Comparison of ENCODE assay signal across 7 cellular contexts in genomic region chr17:67197023-67197422, GRCh38. TPM values are rescaled to one million over a fixed set of nuclear protein-coding genes. Genes with fewer than 3 reads are reported as not detected.
DNase-seq lines count a peak whose midpoint lies in the region; ATAC-seq and TF ChIP-seq lines count a peak whose summit lies in the region.
"Not testable (repeated sequence)": the region's sequence is repeated elsewhere in the genome, so short reads cannot be mapped to it uniquely, and the experiment has no call there.

No MANE protein-coding gene starts in this region.

- H3K4me2 ChIP-seq in DND-41 (ENCODE audit: insufficient read depth, low read length): not testable (repeated sequence)

- not testable (repeated sequence) for H3K4me1 ChIP-seq in DND-41 (ENCODE audit: insufficient read depth, low read length)

- H3K36me3 Mint-ChIP-seq in effector memory CD8-positive, alpha-beta T cell (ENCODE audit: insufficient read depth): peaks cover 66% of the 10 kb centered on the region

- not testable (repeated sequence) for H2AFZ ChIP-seq in DND-41 (ENCODE audit: low read depth, low read length)

- peak overlapping the region; percentile 71 to 75 for H3K27ac Mint-ChIP-seq in effector memory CD8-positive, alpha-beta T cell

- TF ChIP-seq CTCF in DND-41 (IDR thresholded peaks at IDR 0.05; ENCODE audit: borderline replicate concordance, extremely low read depth, low read length, poor library complexity, severe bottlenecking): not testable (repeated sequence)

- not testable (repeated sequence) for H3K9me3 Mint-ChIP-seq in effector memory CD8-positive, alpha-beta T cell

- not testable (repeated sequence) for DNase-seq in DND-41; effector memory CD8-positive, alpha-beta T cell
- peak; percentile 7 for DNase-seq in M059J (ENCODE audit: low read depth)
- DNase-seq in activated T-cell treated with anti-CD3 and anti-CD28 coated beads for 24 hours (ENCODE audit: low read depth): peak; percentile 21
- DNase-seq in activated naive CD4-positive, alpha-beta T cell treated with anti-CD3 and anti-CD28 coated beads, Interleukin-2, amount 50 U/mL, for 16 hours: peak; percentile 16
- peak; percentile 14 to 19 for DNase-seq in stimulated activated CD4-positive, alpha-beta T cell treated with anti-CD3 and anti-CD28 coated beads, Interleukin-2, amount 100 ng/mL, for 24 hours

- H4K20me1 ChIP-seq in DND-41 (ENCODE audit: insufficient read depth, low read length): not testable (repeated sequence)

- peaks cover 69% of the 10 kb centered on the region for H3K36me3 ChIP-seq in DND-41 (ENCODE audit: insufficient read depth, low read length)

- not testable (repeated sequence) for H3K27ac ChIP-seq in DND-41 (ENCODE audit: low read length)

- H3K27me3 ChIP-seq in DND-41 (ENCODE audit: insufficient read depth, low read length, poor library complexity): not testable (repeated sequence)

- H3K9me3 ChIP-seq in DND-41 (ENCODE audit: insufficient read depth, low read length, severe bottlenecking): not testable (repeated sequence)

- not testable (repeated sequence) for H3K9ac ChIP-seq in DND-41 (ENCODE audit: low read depth, low read length)

- not testable (repeated sequence) for H3K4me3 ChIP-seq in DND-41 (ENCODE audit: low read depth in 1 of 2, low read length in 2 of 2)

- peaks cover 11 to 17% of the 10 kb centered on the region in 2 donors for H3K4me1 Mint-ChIP-seq in effector memory CD8-positive, alpha-beta T cell (ENCODE audit: low read depth in 2 of 2)

- not testable (repeated sequence) for H3K79me2 ChIP-seq in DND-41 (ENCODE audit: insufficient read depth, low read length)

- H3K4me3 Mint-ChIP-seq in effector memory CD8-positive, alpha-beta T cell: not testable (repeated sequence)

- ATAC-seq in DND-41 (ENCODE audit: insufficient read depth, low read depth): peak; percentile 33; the same call in 1 of the 3 replicates
- ATAC-seq in activated CD4-positive, CD25-positive, alpha-beta regulatory T cell treated with anti-CD3 and anti-CD28 coated beads, Interleukin-2, amount 50 U/mL, for 24 hours: peak; percentile 76 to 79
- peak; percentile 68 for ATAC-seq in effector memory CD8-positive, alpha-beta T cell (replicated peaks)

- not testable (repeated sequence) for H3K27me3 Mint-ChIP-seq in effector memory CD8-positive, alpha-beta T cell

RNA-seq across cellular contexts. Expression of gene HELZ, which starts 48.0 kb away (rescaled TPM):
- 15.1 and 21.9 TPM in 2 replicates for total RNA-seq in M059J (2014; rRNA removed; shearing (Covaris generic))
